In genomic region chr2:171893824-171894611, GRCh38 we compare ENCODE assay signal across 8 cellular contexts. TPM values are rescaled to one million over a fixed set of nuclear protein-coding genes. Genes with fewer than 3 reads are reported as not detected.
DNase-seq lines count a peak whose midpoint lies in the region; ATAC-seq, FAIRE-seq and TF ChIP-seq lines count a peak whose summit lies in the region.

Gene SLC25A12 (minus strand): TSS chr2:171894244. CDS start chr2:171894214, 30 bp downstream.

- H3K4me1 ChIP-seq in CD4-positive, alpha-beta memory T cell (ENCODE audit: insufficient read depth, low read length): peaks cover 36% of the 10 kb centered on the region
- peaks cover 0 to 6% (median 2%) of the 10 kb centered on the region in 4 experiments; a peak in 2 of 7 replicates for H3K4me1 ChIP-seq in H1 (replicated peaks in 1 of 4; ENCODE audit: control insufficient read depth in 3 of 4, insufficient read depth in 4 of 4, low read length in 3 of 4)

- peak in 1 of 2 experiments; percentile 76; a peak in 2 of 3 replicates for TF ChIP-seq POLR2A in H1 (IDR thresholded peaks at IDR 0.05; ENCODE audit: control extremely low read depth in 1 of 2, low read depth in 2 of 2, low read length in 2 of 2)

- H3K9me3 Mint-ChIP-seq in CD4-positive, alpha-beta memory T cell: no peaks in the 10 kb centered on the region
- no peaks in the 10 kb centered on the region for H3K9me3 Mint-ChIP-seq in memory B cell

- intact Hi-C loops in CD4-positive, alpha-beta memory T cell (cut with micrococcal nuclease): loop anchor here (1.0 kb wide), 3 partner anchors 28 to 661 kb away; partner anchors contain the start of genes HAT1 and METAP1D

- peak within 1 kb of the TSS; percentile 66 for H3K27ac ChIP-seq in CD4-positive, alpha-beta memory T cell (ENCODE audit: low read depth, low read length)
- H3K27ac ChIP-seq in H1 (ENCODE audit: low read depth, low read length): peak within 1 kb of the TSS; percentile 2; the same call in 1 of the 2 replicates

- H3K14ac ChIP-seq in H1 (ENCODE audit: insufficient read length): no peak within 1 kb of the TSS

- H2BK5ac ChIP-seq in H1 (ENCODE audit: low read depth, low read length): peak within 1 kb of the TSS; percentile 81; the same call in 1 of the 2 replicates

- ATAC-seq in GM19452 (IDR thresholded peaks at IDR 0.05; ENCODE audit: unreplicated experiment) (peak; percentile 92), memory B cell (ENCODE audit: low read depth) (peak; percentile 95)

- TF ChIP-seq EP300 in H1 (IDR thresholded peaks at IDR 0.05; ENCODE audit: borderline replicate concordance in 1 of 2, low read depth in 2 of 2, low read length in 2 of 2): no peak

- peaks cover 3% of the 10 kb centered on the region for H3K23me2 ChIP-seq in H1 (ENCODE audit: low read depth, low read length)

- peak within 1 kb of the TSS; percentile 98 for H2BK15ac ChIP-seq in H1 (ENCODE audit: low read length)

- peak within 1 kb of the TSS; percentile 93; the same call in 1 of the 2 replicates for H3K18ac ChIP-seq in H1 (ENCODE audit: extremely low read depth, low read length)

- H2BK20ac ChIP-seq in H1 (ENCODE audit: low read length): 0 out of 2 replicates have a peak within 1 kb of the TSS, but pooled peaks have one; percentile 90

- no peak within 1 kb of the TSS for H4K91ac ChIP-seq in H1 (replicated peaks; ENCODE audit: insufficient read length, low read length)

- H3K4me3 Mint-ChIP-seq in CD4-positive, alpha-beta memory T cell: peak within 1 kb of the TSS; percentile 93 to 99 (median 98)
- peak within 1 kb of the TSS; percentile 98 for H3K4me3 Mint-ChIP-seq in memory B cell

- no peak within 1 kb of the TSS for H2AK5ac ChIP-seq in H1 (ENCODE audit: low read depth, low read length)

- POLR2A ChIA-PET in CD4-positive, alpha-beta memory T cell (lab: Charles Lee; ENCODE audit: partially characterized antibody): interaction anchor here (1.0 to 2.7 kb wide), 6 partner anchors 11 to 965 kb away, joined by 3 to 33 read pairs (median 4); partner anchors contain the start of genes GORASP2, HAT1 and PDK1
- POLR2A ChIA-PET in H1 (lab: Charles Lee; ENCODE audit: partially characterized antibody): interaction anchor here (0.7 to 2.9 kb wide), 7 partner anchors 11 to 510 kb away, joined by 3 to 23 read pairs (median 3); partner anchors contain the start of gene HAT1

- peak within 1 kb of the TSS; percentile 90 for H2BK12ac ChIP-seq in H1 (ENCODE audit: low read depth, low read length)

- peak within 1 kb of the TSS; percentile 77 to 97 (median 92) for H3K27ac Mint-ChIP-seq in CD4-positive, alpha-beta memory T cell
- peak within 1 kb of the TSS; percentile 91 for H3K27ac Mint-ChIP-seq in memory B cell

- H3K56ac ChIP-seq in H1 (replicated peaks; ENCODE audit: insufficient read length, low read depth, low read length): peak within 1 kb of the TSS; percentile 1

- no peaks in the 10 kb centered on the region for H3K36me3 ChIP-seq in CD4-positive, alpha-beta memory T cell (ENCODE audit: insufficient read depth, low read length)
- H3K36me3 ChIP-seq in H1 (ENCODE audit: control insufficient read depth in 2 of 4, insufficient read depth in 4 of 4, low read length in 3 of 4): no peaks in the 10 kb centered on the region; a peak in 2 of 8 replicates

- peaks cover 28 to 45% (median 30%) of the 10 kb centered on the region in 4 donors for H3K4me1 Mint-ChIP-seq in CD4-positive, alpha-beta memory T cell
- peaks cover 26% of the 10 kb centered on the region for H3K4me1 Mint-ChIP-seq in memory B cell

- DNase-seq in CD4-positive, alpha-beta memory T cell: peak; percentile 52 to 70 (median 61)
- DNase-seq in HK-2 (ENCODE audit: unreplicated experiment) (peak; percentile 80), NOMO-1 treated with DMSO at 0.1 percent for 48 hours (lab: John Stamatoyannopoulos, UW; ENCODE audit: unreplicated experiment) (peak; percentile 82), H1 (ENCODE audit: low read depth in 1 of 2, low spot score in 2 of 2) (peak in 1 of 2 experiments; percentile 83), memory B cell (ENCODE audit: low spot score in 2 of 2) (peak; percentile 56 to 74)
- peak; percentile 39 to 57 for DNase-seq in activated CD8-positive, alpha-beta memory T cell treated with anti-CD3 and anti-CD28 coated beads for 4 hours (ENCODE audit: low read depth in 2 of 2)
- DNase-seq in stimulated activated CD8-positive, alpha-beta memory T cell treated with anti-CD3 and anti-CD28 coated beads, Interleukin-12 subunit alpha, Interleukin-12 subunit beta, amount 100 ng/mL, for 1 hour (ENCODE audit: low read depth): peak; percentile 57

- H3K9me3 ChIP-seq in CD4-positive, alpha-beta memory T cell (ENCODE audit: control insufficient read depth in 1 of 2, low read length in 2 of 2): no peaks in the 10 kb centered on the region
- peaks cover 0 to 3% of the 10 kb centered on the region in 2 experiments; a peak in 1 of 4 replicates for H3K9me3 ChIP-seq in H1 (ENCODE audit: insufficient read depth in 2 of 2, low read depth in 1 of 2, low read length in 1 of 2)

- peaks cover 10 to 17% of the 10 kb centered on the region in 2 donors for H3K36me3 Mint-ChIP-seq in CD4-positive, alpha-beta memory T cell
- peaks cover 18% of the 10 kb centered on the region for H3K36me3 Mint-ChIP-seq in memory B cell

- FAIRE-seq in H1 (lab: Jason Lieb, UNC): no peak

- CTCF ChIA-PET in CD4-positive, alpha-beta memory T cell (lab: Charles Lee; ENCODE audit: partially characterized antibody): interaction anchor here (0.8 to 1.5 kb wide), 3 partner anchors 20 to 28 kb away, joined by 3 to 5 read pairs (median 3); partner anchors contain the start of gene HAT1
- CTCF ChIA-PET in H1 (lab: Charles Lee; ENCODE audit: partially characterized antibody): interaction anchor here (1.1 to 1.3 kb wide), 4 partner anchors 13 to 190 kb away, joined by 3 to 6 read pairs (median 4); no protein-coding TSS in a partner anchor

- no peaks in the 10 kb centered on the region for H3K79me1 ChIP-seq in H1 (ENCODE audit: low read depth, low read length)

- H3K9ac ChIP-seq in H1 (replicated peaks in 1 of 4; ENCODE audit: extremely low read depth in 1 of 4, low read depth in 3 of 4, low read length in 3 of 4): peak within 1 kb of the TSS; percentile 38 to 77 (median 58)

- 2% methylated on average over 9 of the region's 63 CpGs; no CpG with 5 or more reads in 1 of the 2 experiments for WGBS in H1 (ENCODE audit: extremely low coverage in 1 of 2, insufficient coverage in 1 of 2, insufficient read length in 1 of 2, insufficient replicate concordance in 2 of 2, low coverage in 1 of 2, low lambda C conversion rate in 2 of 2, missing lambda C conversion rate in 1 of 2), 2 experiments

- H3K23ac ChIP-seq in H1 (ENCODE audit: insufficient read length): no peak within 1 kb of the TSS

- H2BK120ac ChIP-seq in H1 (replicated peaks; ENCODE audit: low read depth, low read length): no peak within 1 kb of the TSS

- H3K27me3 ChIP-seq in CD4-positive, alpha-beta memory T cell (ENCODE audit: insufficient read depth, low read length): no peaks in the 10 kb centered on the region
- H3K27me3 ChIP-seq in H1 (replicated peaks in 1 of 4; ENCODE audit: control insufficient read depth in 3 of 4, extremely low read depth in 1 of 4, insufficient read depth in 3 of 4, low read length in 3 of 4): no peaks in the 10 kb centered on the region

- peaks cover 0 to 2% of the 10 kb centered on the region in 2 donors for H3K27me3 Mint-ChIP-seq in CD4-positive, alpha-beta memory T cell
- H3K27me3 Mint-ChIP-seq in memory B cell: no peaks in the 10 kb centered on the region

- peak within 1 kb of the TSS; percentile 73 for H2AFZ ChIP-seq in H1 (ENCODE audit: low read length)

- TF ChIP-seq CTCF in H1 (IDR thresholded peaks at IDR 0.05; ENCODE audit: control extremely low read depth in 1 of 3, insufficient read depth in 1 of 3, low read depth in 1 of 3, low read length in 3 of 3): peak in 1 of 3 experiments; percentile 5; a peak in 1 of 4 replicates

- H3K4ac ChIP-seq in H1 (replicated peaks; ENCODE audit: insufficient read length, low read depth, low read length): no peak within 1 kb of the TSS

- H3K4me3 ChIP-seq in CD4-positive, alpha-beta memory T cell (ENCODE audit: low read length in 2 of 2): peak within 1 kb of the TSS; percentile 74 to 87
- peak within 1 kb of the TSS; percentile 75 to 97 (median 82) for H3K4me3 ChIP-seq in H1 (ENCODE audit: extremely low read depth in 1 of 4, insufficient read depth in 2 of 4, low read depth in 3 of 4, low read length in 4 of 4)

- H3K4me2 ChIP-seq in H1 (ENCODE audit: insufficient read depth in 1 of 2, low read depth in 2 of 2, low read length in 2 of 2): peak within 1 kb of the TSS; percentile 82 to 89

- peak within 1 kb of the TSS; percentile 87; the same call in 1 of the 2 replicates for H4K8ac ChIP-seq in H1 (ENCODE audit: extremely low read depth, insufficient read depth, low read length)

- no peaks in the 10 kb centered on the region for H4K20me1 ChIP-seq in H1 (replicated peaks in 1 of 2; ENCODE audit: control insufficient read depth in 1 of 2, insufficient read depth in 2 of 2, low read length in 2 of 2)

- H3K79me2 ChIP-seq in H1 (ENCODE audit: control insufficient read depth in 1 of 2, insufficient read depth in 2 of 2, low read length in 2 of 2): no peaks in the 10 kb centered on the region

- TF ChIP-seq RAD21 in H1 (IDR thresholded peaks at IDR 0.05 in 1 of 2, conservative IDR thresholded peaks at IDR 0.05 in 1 of 2; ENCODE audit: low read depth in 2 of 2, low read length in 2 of 2): no peak

- peak within 1 kb of the TSS; percentile 38 for H4K5ac ChIP-seq in H1 (ENCODE audit: insufficient read length, low read depth, low read length)

TF ChIP-seq in H1, 55 proteins besides CTCF, POLR2A, EP300 and RAD21 (continues in another document):
- peak; percentile 99 for TF ChIP-seq ASH2L (IDR thresholded peaks at IDR 0.05; ENCODE audit: low read length)
- no peak for TF ChIP-seq POU5F1 (IDR thresholded peaks at IDR 0.05; ENCODE audit: low read depth, low read length)
- TF ChIP-seq MAFK (IDR thresholded peaks at IDR 0.05; ENCODE audit: low read depth, low read length): no peak
- TF ChIP-seq E2F6 (IDR thresholded peaks at IDR 0.05): no peak

RNA-seq across cellular contexts. Expression of gene SLC25A12, which starts in this region (rescaled TPM):
- total RNA-seq in CD4-positive, alpha-beta memory T cell: 10 to 100 TPM; 14.6 to 14.9 TPM
- polyA plus RNA-seq in CD4-positive, alpha-beta memory T cell: 10 to 100 TPM in 1 of 2 donors, 1 to 10 TPM in 1; 7.4 to 14.2 TPM
- total RNA-seq in H1 (2021; fragmentation: NEBNext Ultra II Directional; extraction: Animal tissue kit (Norgen Biotek cat#: 25700)): 9.9 and 10.2 TPM in 2 replicates
- polyA plus RNA-seq in H1 (2011; rRNA removed): 5.3 and 7.7 TPM in 2 replicates
- 7.1 TPM for polyA plus RNA-seq in H1 (2011; cell fraction: cytosol; rRNA removed)
- polyA plus RNA-seq in H1 (2011; cell fraction: nucleus; rRNA removed): 10.4 TPM
- 5.9 to 8.3 TPM (median 7.7 TPM) in 4 replicates for polyA plus RNA-seq in H1 (2012, experiment 1 of 2)
- polyA plus RNA-seq in H1 (2012, experiment 2 of 2): 0.92 TPM
- 4.2 TPM for polyA plus RNA-seq in H1 (2013, experiment 1 of 2)
- 4.0 TPM for polyA plus RNA-seq in H1 (2013, experiment 2 of 2)
- 13.5 and 17.1 TPM in 2 replicates for polyA minus RNA-seq in H1 (2011; rRNA and poly(A)+ RNA removed)
- 6.2 TPM for polyA minus RNA-seq in H1 (2011; cell fraction: cytosol; rRNA and poly(A)+ RNA removed)
- polyA minus RNA-seq in H1 (2011; cell fraction: nucleus; rRNA and poly(A)+ RNA removed): 13.5 TPM
